2 cellular contexts compared by ENCODE assay signal in genomic region chr1:50978852-50979781, GRCh38.
TF ChIP-seq lines count a peak whose summit lies in the region.

No MANE protein-coding gene starts in this region.

TF ChIP-seq in K562, 482 proteins besides CTCF, POLR2A, EP300 and RAD21 (continues in another document):
- 0 out of 2 replicates have a peak, but pooled peaks have one; percentile 29 for TF ChIP-seq HMG20A (CRISPR knock-in tag; conservative IDR thresholded peaks at IDR 0.05)
- TF ChIP-seq NBN (IDR thresholded peaks at IDR 0.05; ENCODE audit: low read depth): peak; percentile 75
- TF ChIP-seq, protein P1, sequence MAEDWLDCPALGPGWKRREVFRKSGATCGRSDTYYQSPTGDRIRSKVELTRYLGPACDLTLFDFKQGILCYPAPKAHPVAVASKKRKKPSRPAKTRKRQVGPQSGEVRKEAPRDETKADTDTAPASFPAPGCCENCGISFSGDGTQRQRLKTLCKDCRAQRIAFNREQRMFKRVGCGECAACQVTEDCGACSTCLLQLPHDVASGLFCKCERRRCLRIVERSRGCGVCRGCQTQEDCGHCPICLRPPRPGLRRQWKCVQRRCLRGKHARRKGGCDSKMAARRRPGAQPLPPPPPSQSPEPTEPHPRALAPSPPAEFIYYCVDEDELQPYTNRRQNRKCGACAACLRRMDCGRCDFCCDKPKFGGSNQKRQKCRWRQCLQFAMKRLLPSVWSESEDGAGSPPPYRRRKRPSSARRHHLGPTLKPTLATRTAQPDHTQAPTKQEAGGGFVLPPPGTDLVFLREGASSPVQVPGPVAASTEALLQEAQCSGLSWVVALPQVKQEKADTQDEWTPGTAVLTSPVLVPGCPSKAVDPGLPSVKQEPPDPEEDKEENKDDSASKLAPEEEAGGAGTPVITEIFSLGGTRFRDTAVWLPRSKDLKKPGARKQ (CRISPR knock-in tag; IDR thresholded peaks at IDR 0.05): no peak
- no peak for TF ChIP-seq TOE1 (IDR thresholded peaks at IDR 0.05; ENCODE audit: borderline replicate concordance)
- no peak for TF ChIP-seq TOE1 (CRISPR knock-in tag; IDR thresholded peaks at IDR 0.05; ENCODE audit: borderline replicate concordance, low read depth)
- TF ChIP-seq POLR3G (IDR thresholded peaks at IDR 0.05; ENCODE audit: extremely low read depth, insufficient read length, insufficient replicate concordance): no peak
- no peak for TF ChIP-seq MECOM (CRISPR knock-in tag; IDR thresholded peaks at IDR 0.05)
- no peak for TF ChIP-seq JUN (IDR thresholded peaks at IDR 0.05; ENCODE audit: borderline replicate concordance, low read depth, low read length)
- no peak for TF ChIP-seq JUN (CRISPR knock-in tag; IDR thresholded peaks at IDR 0.05; ENCODE audit: borderline replicate concordance)
- TF ChIP-seq ATF7 (IDR thresholded peaks at IDR 0.05): peak; percentile 54; the same call in 1 of the 2 replicates
- TF ChIP-seq LEF1 (IDR thresholded peaks at IDR 0.05): 0 out of 2 replicates have a peak, but pooled peaks have one; percentile 53
- TF ChIP-seq, protein P2, sequence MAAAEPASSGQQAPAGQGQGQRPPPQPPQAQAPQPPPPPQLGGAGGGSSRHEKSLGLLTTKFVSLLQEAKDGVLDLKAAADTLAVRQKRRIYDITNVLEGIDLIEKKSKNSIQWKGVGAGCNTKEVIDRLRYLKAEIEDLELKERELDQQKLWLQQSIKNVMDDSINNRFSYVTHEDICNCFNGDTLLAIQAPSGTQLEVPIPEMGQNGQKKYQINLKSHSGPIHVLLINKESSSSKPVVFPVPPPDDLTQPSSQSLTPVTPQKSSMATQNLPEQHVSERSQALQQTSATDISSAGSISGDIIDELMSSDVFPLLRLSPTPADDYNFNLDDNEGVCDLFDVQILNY (CRISPR knock-in tag; IDR thresholded peaks at IDR 0.05): no peak
- no peak for TF ChIP-seq PHB2 (IDR thresholded peaks at IDR 0.05; ENCODE audit: low read depth)
- 0 out of 4 replicates have a peak, but pooled peaks of 1 of the 2 experiments have one; percentile 70 for TF ChIP-seq MCM7 (IDR thresholded peaks at IDR 0.05)
- TF ChIP-seq FOXM1 (IDR thresholded peaks at IDR 0.05; ENCODE audit: low read depth): 0 out of 2 replicates have a peak, but pooled peaks have one; percentile 25
- TF ChIP-seq FOXM1 (CRISPR knock-in tag; IDR thresholded peaks at IDR 0.05; ENCODE audit: low read depth): no peak
- TF ChIP-seq E2F3 (CRISPR knock-in tag; IDR thresholded peaks at IDR 0.05): no peak
- 0 out of 2 replicates have a peak, but pooled peaks have one; percentile 21 for TF ChIP-seq SMARCE1 (IDR thresholded peaks at IDR 0.05)
- TF ChIP-seq ZNF77 (CRISPR knock-in tag; IDR thresholded peaks at IDR 0.05): no peak
- TF ChIP-seq MTA3 (IDR thresholded peaks at IDR 0.05; ENCODE audit: borderline replicate concordance): 0 out of 2 replicates have a peak, but pooled peaks have one; percentile 15
- TF ChIP-seq NELFE (IDR thresholded peaks at IDR 0.05; ENCODE audit: insufficient read depth, insufficient read length): no peak
- peak; percentile 39; the same call in 1 of the 2 replicates for TF ChIP-seq ZSCAN29 (IDR thresholded peaks at IDR 0.05)
- no peak for TF ChIP-seq PPARD (CRISPR knock-in tag; IDR thresholded peaks at IDR 0.05)
- TF ChIP-seq CREB1 (IDR thresholded peaks at IDR 0.05): no peak
- TF ChIP-seq CREB1 (CRISPR knock-in tag; IDR thresholded peaks at IDR 0.05): no peak
- 0 out of 2 replicates have a peak, but pooled peaks have one; percentile 27 for TF ChIP-seq ETV1 (tag; conservative IDR thresholded peaks at IDR 0.05; ENCODE audit: low read depth)
- no peak for TF ChIP-seq BRF1 (IDR thresholded peaks at IDR 0.05; ENCODE audit: borderline replicate concordance, extremely low read depth, insufficient read length)
- TF ChIP-seq CREM (IDR thresholded peaks at IDR 0.05; ENCODE audit: low read depth): peak; percentile 34; the same call in 1 of the 2 replicates
- TF ChIP-seq GTF2E2 (tag; IDR thresholded peaks at IDR 0.05): no peak
- TF ChIP-seq NFE2 (IDR thresholded peaks at IDR 0.05; ENCODE audit: low read depth): no peak
- TF ChIP-seq TBL1XR1 (IDR thresholded peaks at IDR 0.05; ENCODE audit: low read length in 2 of 2): 0 out of 4 replicates have a peak, but pooled peaks of 1 of the 2 experiments have one; percentile 7
- TF ChIP-seq PREB (CRISPR knock-in tag; IDR thresholded peaks at IDR 0.05): no peak
- TF ChIP-seq NR2F6 (CRISPR knock-in tag; IDR thresholded peaks at IDR 0.05): no peak
- TF ChIP-seq KDM1A (IDR thresholded peaks at IDR 0.05): peak in 1 of 2 experiments; percentile 14; a peak in 1 of 4 replicates
- peak; percentile 43; the same call in 1 of the 2 replicates for TF ChIP-seq GATAD2B (IDR thresholded peaks at IDR 0.05; ENCODE audit: borderline replicate concordance)

TF ChIP-seq in HepG2, 621 proteins besides CTCF, POLR2A, EP300 and RAD21 (continues in another document):
- no peak for TF ChIP-seq EHMT2 (IDR thresholded peaks at IDR 0.05; ENCODE audit: borderline replicate concordance, low read depth, low read length)
- no peak for TF ChIP-seq ONECUT2 (CRISPR knock-in tag; IDR thresholded peaks at IDR 0.05)
- no peak for TF ChIP-seq FOXA1 (IDR thresholded peaks at IDR 0.05)
- TF ChIP-seq FOXA1 (CRISPR knock-in tag; IDR thresholded peaks at IDR 0.05): no peak
- no peak for TF ChIP-seq ZNF563 (CRISPR knock-in tag; IDR thresholded peaks at IDR 0.05)
- no peak for TF ChIP-seq TRIM22 (IDR thresholded peaks at IDR 0.05)
- TF ChIP-seq ZBTB14 (CRISPR knock-in tag; IDR thresholded peaks at IDR 0.05): no peak
- TF ChIP-seq KLF13 (CRISPR knock-in tag; IDR thresholded peaks at IDR 0.05): no peak
- 0 out of 2 replicates have a peak, but pooled peaks have one; percentile 30 for TF ChIP-seq MAX (IDR thresholded peaks at IDR 0.05)
- no peak for TF ChIP-seq ZNF207 (IDR thresholded peaks at IDR 0.05; ENCODE audit: borderline replicate concordance)
- TF ChIP-seq SRSF9 (IDR thresholded peaks at IDR 0.05; ENCODE audit: borderline replicate concordance, insufficient read depth, low read depth, low read length, poor library complexity, severe bottlenecking): no peak
- peak; percentile 7; the same call in 1 of the 2 replicates for TF ChIP-seq SAP130 (CRISPR knock-in tag; IDR thresholded peaks at IDR 0.05; ENCODE audit: low read depth)
- TF ChIP-seq ZNF589 (CRISPR knock-in tag; conservative IDR thresholded peaks at IDR 0.05): no peak
- TF ChIP-seq GTF3A (CRISPR knock-in tag; conservative IDR thresholded peaks at IDR 0.05): no peak
- TF ChIP-seq FOXO4 (CRISPR knock-in tag; conservative IDR thresholded peaks at IDR 0.05): no peak
- 0 out of 2 replicates have a peak, but pooled peaks have one; percentile 6 for TF ChIP-seq ZBTB7B (CRISPR knock-in tag; IDR thresholded peaks at IDR 0.05)
- TF ChIP-seq SMARCE1 (IDR thresholded peaks at IDR 0.05; ENCODE audit: borderline replicate concordance): no peak
- TF ChIP-seq TGIF2 (CRISPR knock-in tag; IDR thresholded peaks at IDR 0.05): no peak
- no peak for TF ChIP-seq REXO4 (CRISPR knock-in tag; IDR thresholded peaks at IDR 0.05; ENCODE audit: borderline replicate concordance)
- TF ChIP-seq, protein P3, sequence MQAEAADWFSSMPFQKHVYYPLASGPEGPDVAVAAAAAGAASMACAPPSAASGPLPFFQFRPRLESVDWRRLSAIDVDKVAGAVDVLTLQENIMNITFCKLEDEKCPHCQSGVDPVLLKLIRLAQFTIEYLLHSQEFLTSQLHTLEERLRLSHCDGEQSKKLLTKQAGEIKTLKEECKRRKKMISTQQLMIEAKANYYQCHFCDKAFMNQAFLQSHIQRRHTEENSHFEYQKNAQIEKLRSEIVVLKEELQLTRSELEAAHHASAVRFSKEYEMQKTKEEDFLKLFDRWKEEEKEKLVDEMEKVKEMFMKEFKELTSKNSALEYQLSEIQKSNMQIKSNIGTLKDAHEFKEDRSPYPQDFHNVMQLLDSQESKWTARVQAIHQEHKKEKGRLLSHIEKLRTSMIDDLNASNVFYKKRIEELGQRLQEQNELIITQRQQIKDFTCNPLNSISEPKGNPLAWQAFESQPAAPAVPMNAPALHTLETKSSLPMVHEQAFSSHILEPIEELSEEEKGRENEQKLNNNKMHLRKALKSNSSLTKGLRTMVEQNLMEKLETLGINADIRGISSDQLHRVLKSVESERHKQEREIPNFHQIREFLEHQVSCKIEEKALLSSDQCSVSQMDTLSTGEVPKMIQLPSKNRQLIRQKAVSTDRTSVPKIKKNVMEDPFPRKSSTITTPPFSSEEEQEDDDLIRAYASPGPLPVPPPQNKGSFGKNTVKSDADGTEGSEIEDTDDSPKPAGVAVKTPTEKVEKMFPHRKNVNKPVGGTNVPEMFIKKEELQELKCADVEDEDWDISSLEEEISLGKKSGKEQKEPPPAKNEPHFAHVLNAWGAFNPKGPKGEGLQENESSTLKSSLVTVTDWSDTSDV (CRISPR knock-in tag; IDR thresholded peaks at IDR 0.05): no peak
- TF ChIP-seq ELF3 (CRISPR knock-in tag; IDR thresholded peaks at IDR 0.05): 0 out of 2 replicates have a peak, but pooled peaks have one; percentile 13
- TF ChIP-seq YY1 (IDR thresholded peaks at IDR 0.05; ENCODE audit: insufficient read depth, insufficient replicate concordance, low read depth, low read length): peak; percentile 85
- no peak for TF ChIP-seq ATRX (CRISPR knock-in tag; IDR thresholded peaks at IDR 0.05; ENCODE audit: borderline replicate concordance)
- TF ChIP-seq ZNF605 (CRISPR knock-in tag; IDR thresholded peaks at IDR 0.05): no peak
- TF ChIP-seq, protein P4, sequence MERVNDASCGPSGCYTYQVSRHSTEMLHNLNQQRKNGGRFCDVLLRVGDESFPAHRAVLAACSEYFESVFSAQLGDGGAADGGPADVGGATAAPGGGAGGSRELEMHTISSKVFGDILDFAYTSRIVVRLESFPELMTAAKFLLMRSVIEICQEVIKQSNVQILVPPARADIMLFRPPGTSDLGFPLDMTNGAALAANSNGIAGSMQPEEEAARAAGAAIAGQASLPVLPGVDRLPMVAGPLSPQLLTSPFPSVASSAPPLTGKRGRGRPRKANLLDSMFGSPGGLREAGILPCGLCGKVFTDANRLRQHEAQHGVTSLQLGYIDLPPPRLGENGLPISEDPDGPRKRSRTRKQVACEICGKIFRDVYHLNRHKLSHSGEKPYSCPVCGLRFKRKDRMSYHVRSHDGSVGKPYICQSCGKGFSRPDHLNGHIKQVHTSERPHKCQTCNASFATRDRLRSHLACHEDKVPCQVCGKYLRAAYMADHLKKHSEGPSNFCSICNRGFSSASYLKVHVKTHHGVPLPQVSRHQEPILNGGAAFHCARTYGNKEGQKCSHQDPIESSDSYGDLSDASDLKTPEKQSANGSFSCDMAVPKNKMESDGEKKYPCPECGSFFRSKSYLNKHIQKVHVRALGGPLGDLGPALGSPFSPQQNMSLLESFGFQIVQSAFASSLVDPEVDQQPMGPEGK (CRISPR knock-in tag; IDR thresholded peaks at IDR 0.05): peak; percentile 16; the same call in 1 of the 2 replicates
- TF ChIP-seq HNF4A (CRISPR knock-in tag; IDR thresholded peaks at IDR 0.05): peak; percentile 64
- 0 out of 2 replicates have a peak, but pooled peaks have one; percentile 5 for TF ChIP-seq SRY (CRISPR knock-in tag; IDR thresholded peaks at IDR 0.05)
- TF ChIP-seq NFATC3 (CRISPR knock-in tag; IDR thresholded peaks at IDR 0.05): no peak
- no peak for TF ChIP-seq SPEN (CRISPR knock-in tag; IDR thresholded peaks at IDR 0.05; ENCODE audit: low read depth)
- peak; percentile 63; the same call in 1 of the 2 replicates for TF ChIP-seq HNF4G (IDR thresholded peaks at IDR 0.05; ENCODE audit: borderline replicate concordance, low read depth, low read length)
- TF ChIP-seq HNF4G (CRISPR knock-in tag; IDR thresholded peaks at IDR 0.05; ENCODE audit: borderline replicate concordance, low read depth): no peak
- no peak for TF ChIP-seq ZNF549 (CRISPR knock-in tag; IDR thresholded peaks at IDR 0.05)
